ENCODE assay signal across 28 cellular contexts in genomic region chr16:64948056-64948455, GRCh38.
"Had no signal": no experiment of that assay in that cellular context is flagged by ENCODE, and none has a peak within 500 bp of the region (broad histone marks: within the 10 kb centered on the region; RNA-seq: fewer than 3 reads in every experiment).

No MANE protein-coding gene starts in this region.

- H3K4me1 ChIP-seq: lower lobe of right lung, neural progenitor cell, right atrium auricular region, right lobe of liver, testis, thyroid gland, transverse colon had no signal

- H3K27me3 Mint-ChIP-seq: naive thymus-derived CD4-positive, alpha-beta T cell; natural killer cell treated with Interleukin-12 subunit alpha and Interleukin-12 subunit beta and Interleukin-15 and Interleukin-18, amount 100 ng/mL, for 72 hours; progenitor cell of endocrine pancreas; stimulated activated naive B cell treated with anti-CD40 and anti-IgM and Interleukin-4, amounts not matched to agents 10 μg/mL and 1 μg/mL and 100 μg/mL, for 72 hours had no signal

- H3K36me3 Mint-ChIP-seq: natural killer cell treated with Interleukin-12 subunit alpha and Interleukin-12 subunit beta and Interleukin-15 and Interleukin-18, amount 100 ng/mL, for 72 hours; stimulated activated naive B cell treated with anti-CD40 and anti-IgM and Interleukin-4, amounts not matched to agents 10 μg/mL and 1 μg/mL and 100 μg/mL, for 72 hours had no signal

- H3K36me3 ChIP-seq: neural progenitor cell, neutrophil, ovary, right atrium auricular region, right lobe of liver, thyroid gland, transverse colon had no signal

- DNase-seq: hippocampal formation; kidney glomerular epithelial cell; left cardiac atrium; lower lobe of right lung; mesendoderm; midbrain; mucosa of descending colon; naive thymus-derived CD4-positive, alpha-beta T cell; ovary; right lobe of liver; stimulated activated CD4-positive, alpha-beta T cell treated with anti-CD3 and anti-CD28 coated beads, Interleukin-12 subunit alpha, Interleukin-12 subunit beta, amount 100 ng/mL, for 4 hours; stimulated activated CD4-positive, alpha-beta T cell treated with anti-CD3 and anti-CD28 coated beads, Interleukin-15, amount 100 ng/mL, for 24 hours; stimulated activated CD4-positive, alpha-beta T cell treated with anti-CD3 and anti-CD28 coated beads, Interleukin-2, amount 100 ng/mL, for 24 hours; stimulated activated CD4-positive, alpha-beta T cell treated with anti-CD3 and anti-CD28 coated beads, Interleukin-4, amount 100 ng/mL, for 1 hour; stimulated activated naive B cell treated with anti-CD40 and anti-IgM and Interleukin-4, amounts not matched to agents 10 μg/mL and 1 μg/mL and 100 μg/mL, for 72 hours; stimulated activated naive CD8-positive, alpha-beta T cell treated with anti-CD3 and anti-CD28 coated beads, Interleukin-15, Interleukin-2, amounts not matched to agents 100 U/mL and 50 U/mL, for 24 hours; stomach; testis; thyroid gland; transverse colon; upper lobe of right lung had no signal

- H3K9me3 Mint-ChIP-seq: neural progenitor cell had no signal

- H3K27me3 ChIP-seq: neural progenitor cell, neutrophil, ovary, right atrium auricular region, right lobe of liver, stomach, testis, thyroid gland, transverse colon, upper lobe of right lung had no signal

- H2AFZ ChIP-seq: neural progenitor cell had no signal

- H3K4me2 ChIP-seq: neural progenitor cell had no signal

- H3K4me3 ChIP-seq: lower lobe of right lung, mucosa of descending colon, neural progenitor cell, ovary, right atrium auricular region, right lobe of liver, stomach, testis, thyroid gland, transverse colon, upper lobe of right lung had no signal

- H3K4me1 Mint-ChIP-seq: naive thymus-derived CD4-positive, alpha-beta T cell; neural progenitor cell; stimulated activated naive B cell treated with anti-CD40 and anti-IgM and Interleukin-4, amounts not matched to agents 10 μg/mL and 1 μg/mL and 100 μg/mL, for 72 hours had no signal

- FAIRE-seq: keratinocyte, urothelium cell line had no signal

- H3K27ac ChIP-seq: lower lobe of right lung, neural progenitor cell, neutrophil, ovary, right atrium auricular region, right lobe of liver, stomach, testis, thyroid gland, transverse colon, upper lobe of right lung had no signal

- H3K9me3 ChIP-seq: lower lobe of right lung, mucosa of descending colon, neutrophil, ovary, right atrium auricular region, right lobe of liver, stomach, testis, thyroid gland, transverse colon, upper lobe of right lung had no signal

- H3K4me3 Mint-ChIP-seq: naive thymus-derived CD4-positive, alpha-beta T cell; natural killer cell treated with Interleukin-12 subunit alpha and Interleukin-12 subunit beta and Interleukin-15 and Interleukin-18, amount 100 ng/mL, for 72 hours; neural progenitor cell; stimulated activated naive B cell treated with anti-CD40 and anti-IgM and Interleukin-4, amounts not matched to agents 10 μg/mL and 1 μg/mL and 100 μg/mL, for 72 hours had no signal

- H3K9ac ChIP-seq: neural progenitor cell had no signal

- H3K27ac Mint-ChIP-seq: naive thymus-derived CD4-positive, alpha-beta T cell; natural killer cell treated with Interleukin-12 subunit alpha and Interleukin-12 subunit beta and Interleukin-15 and Interleukin-18, amount 100 ng/mL, for 72 hours; neural progenitor cell; progenitor cell of endocrine pancreas; stimulated activated naive B cell treated with anti-CD40 and anti-IgM and Interleukin-4, amounts not matched to agents 10 μg/mL and 1 μg/mL and 100 μg/mL, for 72 hours had no signal
